Comparison of ENCODE assay signal across 18 cellular contexts in the genomic region with DNA sequence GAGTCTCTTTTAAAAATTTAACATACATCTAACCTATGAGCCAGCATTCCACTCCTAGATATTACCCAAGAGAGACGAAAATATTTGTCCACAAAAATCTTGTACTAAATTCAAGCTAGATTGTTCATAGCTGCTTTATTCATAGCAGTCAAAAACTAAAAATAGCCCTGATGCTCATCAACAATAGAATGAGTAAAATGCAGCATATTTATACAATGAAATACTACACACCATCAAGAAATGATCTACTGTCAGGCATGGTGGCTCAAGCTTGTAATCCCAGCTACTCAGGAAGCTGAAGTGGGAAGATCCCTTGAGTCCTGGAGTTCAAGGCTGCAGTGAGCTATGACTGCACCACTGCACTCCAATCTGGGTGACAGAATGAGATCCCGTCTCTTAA. TPM values are rescaled to one million over a fixed set of nuclear protein-coding genes. Genes with fewer than 3 reads are reported as not detected.
DNase-seq lines count a peak whose midpoint lies in the region; ATAC-seq and TF ChIP-seq lines count a peak whose summit lies in the region.
"Had no signal": no experiment of that assay in that cellular context is flagged by ENCODE, and none has a peak within 500 bp of the region (broad histone marks: within the 10 kb centered on the region; RNA-seq: fewer than 3 reads in every experiment).

No MANE protein-coding gene starts in this region.

- WGBS in mesenchymal stem cell, result 25% methylated on average over 1 of the region's 2 CpGs
- 72 to 76% methylated on average over 2 of the region's 2 CpGs for WGBS in upper lobe of left lung, 2 donors

- H4K91ac ChIP-seq in mesenchymal stem cell (ENCODE audit: low read length), result no peak overlapping the region

- H2AFZ ChIP-seq in mesenchymal stem cell (ENCODE audit: low read depth, low read length), result no peak overlapping the region

- TF ChIP-seq EP300 in upper lobe of left lung (IDR thresholded peaks at IDR 0.05), result no peak

- peak overlapping the region; percentile 40 for H3K9ac ChIP-seq in mesenchymal stem cell (ENCODE audit: low read length)

- H3K27me3 ChIP-seq in mesenchymal stem cell (ENCODE audit: control insufficient read depth in 1 of 2, insufficient read depth in 1 of 2, low read length in 2 of 2) (no peaks in the 10 kb centered on the region), upper lobe of left lung (no peaks in the 10 kb centered on the region)
- H3K27me3 ChIP-seq: suprapubic skin had no signal

- H3K4me2 ChIP-seq in mesenchymal stem cell (ENCODE audit: low read length, poor library complexity, severe bottlenecking), result no peak overlapping the region

- TF ChIP-seq CTCF in choroid plexus epithelial cell (conservative IDR thresholded peaks at IDR 0.05; ENCODE audit: low read depth, low read length), result no peak
- TF ChIP-seq CTCF in upper lobe of left lung (IDR thresholded peaks at IDR 0.05), result no peak

- no peak for TF ChIP-seq POLR2A in upper lobe of left lung (IDR thresholded peaks at IDR 0.05)

- no peak overlapping the region for H3K23ac ChIP-seq in mesenchymal stem cell (ENCODE audit: low read length in 2 of 2)

- DNase-seq in AG08395 (ENCODE audit: low spot score) (peak; percentile 74), LHCN-M2 (ENCODE audit: low read depth) (peak; percentile 67), choroid plexus epithelial cell (ENCODE audit: low read depth) (peak; percentile 72), mesenchymal stem cell (peak; percentile 74), AML-193 (lab: John Stamatoyannopoulos, UW) (no peak), NCI-H1694 treated with DMSO at 0.1 percent for 48 hours (lab: John Stamatoyannopoulos, UW) (no peak), medulla oblongata (ENCODE audit: extremely low spot score) (no peak), upper lobe of left lung (no peak)
- DNase-seq: activated CD4-positive, alpha-beta T cell treated with anti-CD3 and anti-CD28 coated beads for 36 hours; Calu3; GF-D8; left ventricle myocardium inferior; MM.1S; naive B cell; NK-92 treated with Interleukin-12 subunit alpha and Interleukin-12 subunit beta, amount 100 ng/mL, for 24 hours had no signal

- no peak overlapping the region for H3K27ac ChIP-seq in mesenchymal stem cell (ENCODE audit: low read length, poor library complexity, severe bottlenecking)
- no peak overlapping the region for H3K27ac ChIP-seq in upper lobe of left lung
- H3K27ac ChIP-seq: left ventricle myocardium inferior, suprapubic skin had no signal

- no peak overlapping the region for H2BK5ac ChIP-seq in mesenchymal stem cell (ENCODE audit: low read depth, low read length, poor library complexity, severe bottlenecking)

- no peaks in the 10 kb centered on the region for H3K79me1 ChIP-seq in mesenchymal stem cell (replicated peaks; ENCODE audit: low read length, poor library complexity, severe bottlenecking)

- no peak overlapping the region for H2BK15ac ChIP-seq in mesenchymal stem cell (ENCODE audit: low read depth, poor library complexity, severe bottlenecking)

- H4K8ac ChIP-seq in mesenchymal stem cell (ENCODE audit: low read length), result no peak overlapping the region

- H3K4me3 ChIP-seq in choroid plexus epithelial cell (ENCODE audit: low read depth, low read length) (no peak overlapping the region), mesenchymal stem cell (ENCODE audit: insufficient read depth in 1 of 2, low read depth in 1 of 2, low read length in 2 of 2) (no peak overlapping the region), upper lobe of left lung (no peak overlapping the region)
- H3K4me3 ChIP-seq: left ventricle myocardium inferior, suprapubic skin had no signal

- H3K18ac ChIP-seq in mesenchymal stem cell (ENCODE audit: low read depth in 1 of 2, low read length in 2 of 2), result no peak overlapping the region

- no peak overlapping the region for H3K14ac ChIP-seq in mesenchymal stem cell (ENCODE audit: low read length in 2 of 2)

- H3K9me3 ChIP-seq in mesenchymal stem cell (ENCODE audit: control insufficient read depth, low read length), result peaks cover 3% of the 10 kb centered on the region
- H3K9me3 ChIP-seq in upper lobe of left lung, result no peaks in the 10 kb centered on the region
- H3K9me3 ChIP-seq: left ventricle myocardium inferior, suprapubic skin had no signal

- no peak overlapping the region for H2AK5ac ChIP-seq in mesenchymal stem cell (ENCODE audit: low read length, severe bottlenecking)

- H3K4ac ChIP-seq in mesenchymal stem cell (ENCODE audit: low read depth in 1 of 2, low read length in 2 of 2), result no peak overlapping the region

- no peaks in the 10 kb centered on the region for H3K4me1 ChIP-seq in mesenchymal stem cell (ENCODE audit: control insufficient read depth, insufficient read depth, low read depth, low read length)
- no peaks in the 10 kb centered on the region for H3K4me1 ChIP-seq in upper lobe of left lung
- H3K4me1 ChIP-seq: left ventricle myocardium inferior had no signal

- H2BK120ac ChIP-seq in mesenchymal stem cell (ENCODE audit: low read depth, low read length), result no peak overlapping the region

- ATAC-seq in upper lobe of left lung (ENCODE audit: low FRiP score in 2 of 2), result no peak
- ATAC-seq: activated CD4-positive, alpha-beta T cell treated with anti-CD3 and anti-CD28 coated beads for 36 hours; activated naive CD4-positive, alpha-beta T cell treated with anti-CD3 and anti-CD28 coated beads, Interleukin-2, amount 50 U/mL, for 72 hours; Right ventricle myocardium inferior had no signal

- peaks cover 0 to 6% of the 10 kb centered on the region in 2 experiments for H3K36me3 ChIP-seq in mesenchymal stem cell (ENCODE audit: control insufficient read depth in 1 of 2, insufficient read depth in 2 of 2, low read depth in 1 of 2, low read length in 2 of 2)
- H3K36me3 ChIP-seq in upper lobe of left lung, result peaks cover 0 to 5% (median 0%) of the 10 kb centered on the region in 4 donors
- H3K36me3 ChIP-seq: left ventricle myocardium inferior, suprapubic skin had no signal

- H2BK12ac ChIP-seq in mesenchymal stem cell (ENCODE audit: low read length in 2 of 2), result no peak overlapping the region

RNA-seq across cellular contexts. Expression of gene SRC, which starts 22.0 kb away (rescaled TPM):
- total RNA-seq in LHCN-M2 (2014; rRNA removed), result 7.5 and 7.8 TPM in 2 replicates
- polyA plus RNA-seq in LHCN-M2 (2012), result 9.5 TPM
- polyA plus RNA-seq in mesenchymal stem cell (2013, experiment 1 of 2), result 9.6 TPM
- 8.0 TPM for polyA plus RNA-seq in mesenchymal stem cell (2013, experiment 2 of 2)
- total RNA-seq in upper lobe of left lung, result 100 to 1,000 TPM in 1 of 6 donors, 10 to 100 TPM in 5; 31.1 to 115 (median 66.8) TPM

RNA-seq across cellular contexts. Expression of gene MANBAL, which starts 34.5 kb away (rescaled TPM):
- total RNA-seq in LHCN-M2 (2014; rRNA removed), result 14.5 and 21.9 TPM in 2 replicates
- polyA plus RNA-seq in LHCN-M2 (2012), result 87.2 TPM
- polyA plus RNA-seq in mesenchymal stem cell (2013, experiment 1 of 2), result 53.0 TPM
- 53.3 TPM for polyA plus RNA-seq in mesenchymal stem cell (2013, experiment 2 of 2)
- 10 to 100 TPM; 11.5 to 38.6 (median 29.8) TPM for total RNA-seq in upper lobe of left lung

Comparison
In these comparisons a context has a peak if more than half of its experiments do, and no peak if none do; other contexts are left out.
1. DNase-seq: peak in AG08395 (single experiment), LHCN-M2 (single experiment), choroid plexus epithelial cell (single experiment) and mesenchymal stem cell (single experiment); none in AML-193 (0 of 2), NCI-H1694 treated with DMSO at 0.1 percent for 48 hours (single experiment), medulla oblongata (single experiment) and upper lobe of left lung (0 of 2).